15 cellular contexts compared by ENCODE assay signal in genomic region chr5:11076945-11077613, GRCh38.
DNase-seq lines count a peak whose midpoint lies in the region; ATAC-seq and TF ChIP-seq lines count a peak whose summit lies in the region.
"Had no signal": no experiment of that assay in that cellular context is flagged by ENCODE, and none has a peak within 500 bp of the region (broad histone marks: within the 10 kb centered on the region; RNA-seq: fewer than 3 reads in every experiment).

No MANE protein-coding gene starts in this region.

- H3K36me3 ChIP-seq in body of pancreas (replicated peaks in 1 of 2; ENCODE audit: insufficient read depth in 1 of 2, low read depth in 2 of 2), result no peaks in the 10 kb centered on the region
- no peaks in the 10 kb centered on the region for H3K36me3 ChIP-seq in kidney epithelial cell (ENCODE audit: control insufficient read depth, insufficient read depth, low read length)
- H3K36me3 ChIP-seq in mesenchymal stem cell (ENCODE audit: control insufficient read depth in 1 of 2, insufficient read depth in 2 of 2, low read depth in 1 of 2, low read length in 2 of 2), result no peaks in the 10 kb centered on the region
- no peaks in the 10 kb centered on the region for H3K36me3 ChIP-seq in upper lobe of left lung

- no peak overlapping the region for H2BK120ac ChIP-seq in mesenchymal stem cell (ENCODE audit: low read depth, low read length)

- H3K4ac ChIP-seq in mesenchymal stem cell (ENCODE audit: low read depth in 1 of 2, low read length in 2 of 2), result no peak overlapping the region

- H3K9me3 ChIP-seq in body of pancreas (no peaks in the 10 kb centered on the region), mesenchymal stem cell (ENCODE audit: control insufficient read depth, low read length) (no peaks in the 10 kb centered on the region), upper lobe of left lung (no peaks in the 10 kb centered on the region)

- H2AFZ ChIP-seq in mesenchymal stem cell (ENCODE audit: low read depth, low read length), result no peak overlapping the region
- H2AFZ ChIP-seq: GM23248 had no signal

- ATAC-seq in body of pancreas, result peak; percentile 95
- ATAC-seq in GM18909 (IDR thresholded peaks at IDR 0.05; ENCODE audit: poor library complexity, unreplicated experiment), result no peak
- no peak for ATAC-seq in upper lobe of left lung (ENCODE audit: low FRiP score in 2 of 2)
- ATAC-seq in GM18858 (IDR thresholded peaks at IDR 0.05; ENCODE audit: unreplicated experiment), result no peak

- TF ChIP-seq POLR2A in body of pancreas (IDR thresholded peaks at IDR 0.05) (peak in 1 of 3 donors; percentile 30), upper lobe of left lung (IDR thresholded peaks at IDR 0.05) (no peak)

- DNase-seq in body of pancreas (no peak), kidney epithelial cell (ENCODE audit: low read depth) (peak; percentile 25), mesenchymal stem cell (no peak), upper lobe of left lung (no peak), islet precursor cell (no peak)
- DNase-seq: AML-193; CD4-positive, alpha-beta T cell; DMS79 treated with DMSO at 0.1 percent for 48 hours; GF-D8; GM23248; HCEC 1CT had no signal

- H2BK5ac ChIP-seq in mesenchymal stem cell (ENCODE audit: low read depth, low read length, poor library complexity, severe bottlenecking), result no peak overlapping the region

- TF ChIP-seq CTCF in body of pancreas (IDR thresholded peaks at IDR 0.05) (no peak), kidney epithelial cell (IDR thresholded peaks at IDR 0.05; ENCODE audit: insufficient read depth, low read length, poor library complexity, severe bottlenecking) (no peak), upper lobe of left lung (IDR thresholded peaks at IDR 0.05) (no peak)

- H3K9ac ChIP-seq in mesenchymal stem cell (ENCODE audit: low read length), result no peak overlapping the region
- H3K9ac ChIP-seq: GM23248 had no signal

- intact Hi-C loops in body of pancreas (cut with DNase I), result no loop called here

- no peaks in the 10 kb centered on the region for H3K79me1 ChIP-seq in mesenchymal stem cell (replicated peaks; ENCODE audit: low read length, poor library complexity, severe bottlenecking)

- H3K27me3 ChIP-seq in body of pancreas, result no peaks in the 10 kb centered on the region
- no peaks in the 10 kb centered on the region for H3K27me3 ChIP-seq in kidney epithelial cell (ENCODE audit: control insufficient read depth, insufficient read depth, low read length)
- H3K27me3 ChIP-seq in mesenchymal stem cell (ENCODE audit: control insufficient read depth in 1 of 2, insufficient read depth in 1 of 2, low read length in 2 of 2), result no peaks in the 10 kb centered on the region
- H3K27me3 ChIP-seq in upper lobe of left lung, result no peaks in the 10 kb centered on the region

- no peak overlapping the region for H2BK15ac ChIP-seq in mesenchymal stem cell (ENCODE audit: low read depth, poor library complexity, severe bottlenecking)

- no peak overlapping the region for H3K4me2 ChIP-seq in mesenchymal stem cell (ENCODE audit: low read length, poor library complexity, severe bottlenecking)

- no peak for TF ChIP-seq EP300 in upper lobe of left lung (IDR thresholded peaks at IDR 0.05)

- H3K18ac ChIP-seq in mesenchymal stem cell (ENCODE audit: low read depth in 1 of 2, low read length in 2 of 2), result no peak overlapping the region

- H3K23ac ChIP-seq in mesenchymal stem cell (ENCODE audit: low read length in 2 of 2), result no peak overlapping the region

- H3K27ac ChIP-seq in body of pancreas, result peak overlapping the region in 3 of 4 donors; percentile 49 to 80 (median 75)
- peak overlapping the region; percentile 89 for H3K27ac ChIP-seq in mesenchymal stem cell (ENCODE audit: low read length, poor library complexity, severe bottlenecking)
- H3K27ac ChIP-seq in upper lobe of left lung, result no peak overlapping the region
- H3K27ac ChIP-seq: C4-2B, GM23248, HL-60 had no signal

- H3K4me3 ChIP-seq in body of pancreas (no peak overlapping the region), kidney epithelial cell (ENCODE audit: low read depth, low read length) (no peak overlapping the region), mesenchymal stem cell (ENCODE audit: insufficient read depth in 1 of 2, low read depth in 1 of 2, low read length in 2 of 2) (no peak overlapping the region), upper lobe of left lung (no peak overlapping the region)
- H3K4me3 ChIP-seq: GM23248 had no signal

- WGBS in body of pancreas, 2 donors, result 43 to 53% methylated on average over 4 of the region's 4 CpGs
- 90% methylated on average over 2 of the region's 4 CpGs for WGBS in mesenchymal stem cell
- WGBS in upper lobe of left lung, 2 donors, result 47 to 49% methylated on average over 4 of the region's 4 CpGs

- no peak overlapping the region for H4K91ac ChIP-seq in mesenchymal stem cell (ENCODE audit: low read length)

- H3K4me1 ChIP-seq in body of pancreas (peaks cover 14% of the 10 kb centered on the region), mesenchymal stem cell (ENCODE audit: control insufficient read depth, insufficient read depth, low read depth, low read length) (peaks cover 4% of the 10 kb centered on the region), upper lobe of left lung (no peaks in the 10 kb centered on the region)

- H4K8ac ChIP-seq in mesenchymal stem cell (ENCODE audit: low read length), result no peak overlapping the region

- no peak overlapping the region for H2BK12ac ChIP-seq in mesenchymal stem cell (ENCODE audit: low read length in 2 of 2)

- no peak overlapping the region for H3K14ac ChIP-seq in mesenchymal stem cell (ENCODE audit: low read length in 2 of 2)

- H2AK5ac ChIP-seq in mesenchymal stem cell (ENCODE audit: low read length, severe bottlenecking), result peak overlapping the region; percentile 88

Comparison
In these comparisons a context has a peak if more than half of its experiments do, and no peak if none do; other contexts are left out.
1. H3K27ac ChIP-seq: peak in body of pancreas (3 of 4) and mesenchymal stem cell (single experiment); none in upper lobe of left lung (0 of 4).